ENCODE assay signal across 15 cellular contexts in the genomic region with DNA sequence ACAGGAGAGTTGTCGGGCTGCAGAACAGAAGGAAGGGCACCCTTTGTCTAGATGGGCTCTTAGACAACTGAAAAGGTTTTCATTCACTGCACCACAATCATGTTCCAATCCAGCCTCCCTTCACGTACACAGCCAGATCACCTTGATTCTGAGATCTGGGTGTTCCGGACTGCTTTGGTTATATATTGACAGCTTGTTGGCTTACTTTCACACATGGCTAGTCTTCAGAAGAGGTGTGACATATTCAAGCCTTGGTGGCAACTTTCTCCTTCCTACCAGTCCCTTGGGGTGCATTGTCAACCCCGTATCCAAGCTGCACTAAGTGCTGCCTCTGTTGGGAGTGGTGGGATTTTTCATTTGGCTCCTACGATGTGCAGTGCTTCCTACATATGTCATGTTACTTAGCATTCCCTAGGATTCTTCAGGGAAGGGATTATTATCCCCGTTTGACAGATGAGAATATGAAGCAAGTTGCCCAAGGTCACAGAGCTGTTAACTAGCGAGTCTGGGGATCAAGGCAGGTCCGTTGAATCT.
DNase-seq lines count a peak whose midpoint lies in the region; ATAC-seq and TF ChIP-seq lines count a peak whose summit lies in the region.
"Had no signal": no experiment of that assay in that cellular context is flagged by ENCODE, and none has a peak within 500 bp of the region (broad histone marks: within the 10 kb centered on the region; RNA-seq: fewer than 3 reads in every experiment).

No MANE protein-coding gene starts in this region.

- no peaks in the 10 kb centered on the region for H3K9me3 ChIP-seq in PC-3 (ENCODE audit: low read length)
- no peaks in the 10 kb centered on the region for H3K9me3 ChIP-seq in suprapubic skin

- 90% methylated on average over 8 of the region's 8 CpGs for WGBS in suprapubic skin

- H4K20me1 ChIP-seq in PC-3 (ENCODE audit: low read length) = no peaks in the 10 kb centered on the region

- intact Hi-C loops in PC-3 (cut with micrococcal nuclease) = no loop called here

- BruUV-seq in PC-3 (replicated peaks; lab: Mats Ljungman, UMichigan) = no TSS peak

- POLR2A ChIA-PET in PC-3 (lab: Charles Lee; ENCODE audit: unreplicated experiment) = interaction anchor here (0.5 kb wide), 1 partner anchor 370 kb away, joined by 6 read pairs; no protein-coding TSS in a partner anchor

- H3K27me3 ChIP-seq in PC-3 (ENCODE audit: low read length) (no peaks in the 10 kb centered on the region), suprapubic skin (peaks cover 5% of the 10 kb centered on the region)

- no peak overlapping the region for H2AFZ ChIP-seq in PC-3 (ENCODE audit: low read length)

- no peak for TF ChIP-seq POLR2A in suprapubic skin (IDR thresholded peaks at IDR 0.05)

- no peak overlapping the region for H3K4me3 ChIP-seq in PC-3 (ENCODE audit: low read length)
- H3K4me3 ChIP-seq in suprapubic skin = no peak overlapping the region
- H3K4me3 ChIP-seq: skin epidermis had no signal

- H3K4me2 ChIP-seq in PC-3 (ENCODE audit: low read length) = no peak overlapping the region

- no peaks in the 10 kb centered on the region for H3K79me2 ChIP-seq in PC-3 (ENCODE audit: low read length)

- DNase-seq in left kidney (ENCODE audit: low read depth, low spot score) (peak; percentile 55), PC-3 (no peak), NCI-H1105 (lab: John Stamatoyannopoulos, UW) (no peak), suprapubic skin (ENCODE audit: low spot score in 2 of 2) (no peak)
- DNase-seq: activated CD4-positive, alpha-beta T cell treated with anti-CD3 and anti-CD28 coated beads, Interleukin-2, amount 50 U/mL, for 4 hours; CD4-positive, CD25-positive, alpha-beta regulatory T cell; H7; Kasumi-1; midbrain; NCI-H187 treated with DMSO at 0.1 percent for 48 hours had no signal

- H3K36me3 ChIP-seq in PC-3 (ENCODE audit: low read depth, low read length) (no peaks in the 10 kb centered on the region), suprapubic skin (no peaks in the 10 kb centered on the region)

- no peaks in the 10 kb centered on the region for H3F3A ChIP-seq in PC-3 (ENCODE audit: low read length, unreplicated experiment)

- ATAC-seq in GM18873 (IDR thresholded peaks at IDR 0.05; ENCODE audit: low FRiP score, unreplicated experiment) (peak; percentile 48), GM21423 (IDR thresholded peaks at IDR 0.05; ENCODE audit: unreplicated experiment) (peak; percentile 54), HG03175 (IDR thresholded peaks at IDR 0.05; ENCODE audit: unreplicated experiment) (peak; percentile 75), PC-3 (no peak)
- ATAC-seq: Right ventricle myocardium inferior had no signal

- H3K4me1 ChIP-seq in PC-3 (ENCODE audit: insufficient read depth, low read length) = no peaks in the 10 kb centered on the region
- H3K4me1 ChIP-seq in suprapubic skin = peaks cover 6% of the 10 kb centered on the region

- no peak for TF ChIP-seq CTCF in PC-3 (conservative IDR thresholded peaks at IDR 0.05; ENCODE audit: low read depth, low read length)
- no peak for TF ChIP-seq CTCF in suprapubic skin (IDR thresholded peaks at IDR 0.05)

- CTCF ChIA-PET in PC-3 (lab: Charles Lee) = no interaction called here

- no peak overlapping the region for H3K9ac ChIP-seq in PC-3 (ENCODE audit: low read length)

- no peak for TF ChIP-seq EP300 in suprapubic skin (IDR thresholded peaks at IDR 0.05)

- H3K27ac ChIP-seq in PC-3 (ENCODE audit: low read length) (no peak overlapping the region), suprapubic skin (no peak overlapping the region)
- H3K27ac ChIP-seq: skin epidermis had no signal

- no peaks in the 10 kb centered on the region for H3K9me2 ChIP-seq in PC-3 (replicated peaks; ENCODE audit: low read length)
